ENCODE assay signal across 11 cellular contexts in the genomic region with DNA sequence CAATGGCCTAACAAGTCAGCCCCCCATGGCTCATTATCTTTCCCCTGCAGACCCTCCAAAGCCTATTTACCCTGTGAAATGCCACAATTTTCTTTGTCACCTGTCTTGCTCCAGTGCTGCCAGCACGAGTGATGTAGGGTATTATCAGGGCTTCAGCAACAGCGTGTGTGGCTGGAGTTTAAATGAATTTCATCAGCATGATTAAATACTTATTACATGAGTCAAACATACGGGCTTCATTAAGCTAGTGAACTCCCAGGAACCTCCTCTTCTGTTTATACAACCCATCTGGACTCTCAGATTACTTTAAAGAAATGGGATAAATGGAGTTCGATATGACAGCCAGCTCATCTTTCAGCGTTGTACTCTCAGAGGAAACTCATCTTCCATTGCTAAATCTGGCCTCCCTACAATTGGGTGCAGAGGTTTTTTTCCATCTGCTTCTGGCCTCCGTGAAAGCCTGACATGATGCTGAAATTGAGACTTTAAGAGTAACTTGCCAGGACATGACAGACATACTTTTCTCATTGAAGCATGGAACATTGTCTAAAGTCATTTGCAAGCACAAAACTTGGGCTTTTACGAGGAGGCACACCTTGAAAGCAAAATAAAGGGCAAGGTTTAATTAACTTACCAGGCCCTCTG.
A peak's percentile ranks its signal among the peaks of the same experiment; 100 is the strongest.
DNase-seq lines count a peak whose midpoint lies in the region; ATAC-seq, FAIRE-seq and TF ChIP-seq lines count a peak whose summit lies in the region.
"Had no signal": no experiment of that assay in that cellular context is flagged by ENCODE, and none has a peak within 500 bp of the region (broad histone marks: within the 10 kb centered on the region; RNA-seq: fewer than 3 reads in every experiment).

No MANE protein-coding gene starts in this region.

- peak overlapping the region; percentile 55 for H2AFZ ChIP-seq in endothelial cell of umbilical vein (ENCODE audit: low read depth, low read length)

- H3K27me3 Mint-ChIP-seq in progenitor cell of endocrine pancreas = no peaks in the 10 kb centered on the region
- H3K27me3 Mint-ChIP-seq in activated naive CD4-positive, alpha-beta T cell treated with anti-CD3 and anti-CD28 coated beads for 36 hours (ENCODE audit: low read depth) = no peaks in the 10 kb centered on the region

- H3K27ac Mint-ChIP-seq in progenitor cell of endocrine pancreas = no peak overlapping the region
- H3K27ac Mint-ChIP-seq in activated naive CD4-positive, alpha-beta T cell treated with anti-CD3 and anti-CD28 coated beads for 36 hours = no peak overlapping the region
- H3K27ac Mint-ChIP-seq: CD4-positive, CD25-positive, alpha-beta regulatory T cell had no signal

- H3K36me3 Mint-ChIP-seq in progenitor cell of endocrine pancreas (ENCODE audit: insufficient read depth) = peaks cover 3% of the 10 kb centered on the region
- no peaks in the 10 kb centered on the region for H3K36me3 Mint-ChIP-seq in activated naive CD4-positive, alpha-beta T cell treated with anti-CD3 and anti-CD28 coated beads for 36 hours (ENCODE audit: low read depth)
- H3K36me3 Mint-ChIP-seq: CD4-positive, CD25-positive, alpha-beta regulatory T cell had no signal

- ATAC-seq in HG03135 (IDR thresholded peaks at IDR 0.05; ENCODE audit: unreplicated experiment) = no peak

- no peaks in the 10 kb centered on the region for H4K20me1 ChIP-seq in endothelial cell of umbilical vein (replicated peaks; ENCODE audit: control insufficient read depth, extremely low read depth, insufficient read depth, low read length)

- no peaks in the 10 kb centered on the region for H3K9me1 ChIP-seq in endothelial cell of umbilical vein (replicated peaks; ENCODE audit: control insufficient read depth, extremely low read depth, insufficient read depth, low read length)

- intact Hi-C loops in endothelial cell of umbilical vein (cut with micrococcal nuclease) = no loop called here
- intact Hi-C loops in activated naive CD4-positive, alpha-beta T cell treated with anti-CD3 and anti-CD28 coated beads for 36 hours (cut with micrococcal nuclease) = no loop called here

- H3K27me3 ChIP-seq in AG04450 (ENCODE audit: control insufficient read depth, insufficient read depth, low read length) (no peaks in the 10 kb centered on the region), endothelial cell of umbilical vein (ENCODE audit: control insufficient read depth in 2 of 2, insufficient read depth in 2 of 2, low read length in 2 of 2) (no peaks in the 10 kb centered on the region)

- H3K4me2 ChIP-seq in endothelial cell of umbilical vein (ENCODE audit: insufficient read depth, low read length) = no peak overlapping the region

- H3K36me3 ChIP-seq in endothelial cell of umbilical vein (ENCODE audit: control insufficient read depth in 2 of 2, extremely low read depth in 1 of 2, insufficient read depth in 2 of 2, low read length in 2 of 2) = no peaks in the 10 kb centered on the region

- peaks cover 28% of the 10 kb centered on the region for H3K9me3 Mint-ChIP-seq in progenitor cell of endocrine pancreas (ENCODE audit: low read depth)
- H3K9me3 Mint-ChIP-seq in activated naive CD4-positive, alpha-beta T cell treated with anti-CD3 and anti-CD28 coated beads for 36 hours = peaks cover 22% of the 10 kb centered on the region

- H3K4me3 ChIP-seq in AG04450 (ENCODE audit: low read depth, low read length) (no peak overlapping the region), endothelial cell of umbilical vein (replicated peaks in 1 of 3; ENCODE audit: insufficient read depth in 1 of 3, low read depth in 1 of 3, low read length in 3 of 3) (no peak overlapping the region)

- DNase-seq in AG04450 (ENCODE audit: low read depth, low spot score) (peak; percentile 95), NCI-H2107 treated with DMSO at 0.1 percent for 48 hours (lab: John Stamatoyannopoulos, UW; ENCODE audit: unreplicated experiment) (peak; percentile 100), endothelial cell of umbilical vein (ENCODE audit: low read depth, low spot score) (no peak), myocyte (ENCODE audit: low read depth) (peak; percentile 84), progenitor cell of endocrine pancreas (ENCODE audit: low spot score, unreplicated experiment) (no peak), anterior cingulate cortex (lab: John Stamatoyannopoulos, UW) (no peak)
- no peak for DNase-seq in activated naive CD4-positive, alpha-beta T cell treated with anti-CD3 and anti-CD28 coated beads for 36 hours
- DNase-seq: activated effector memory CD4-positive, alpha-beta T cell treated with Interleukin-2 at 50 U/mL for 16 hours; CD4-positive, CD25-positive, alpha-beta regulatory T cell had no signal

- CTCF ChIA-PET in AG04450 (lab: Charles Lee) (interaction anchor here (1.5 kb wide), 1 partner anchor 108 kb away, joined by 5 read pairs; no protein-coding TSS in a partner anchor), endothelial cell of umbilical vein (lab: Charles Lee) (interaction anchor here (1.2 kb wide), 1 partner anchor 135 kb away, joined by 4 read pairs; no protein-coding TSS in a partner anchor)
- CTCF ChIA-PET in activated naive CD4-positive, alpha-beta T cell treated with anti-CD3 and anti-CD28 coated beads for 36 hours (lab: Charles Lee) = no interaction called here

- H3K79me2 ChIP-seq in endothelial cell of umbilical vein (ENCODE audit: control insufficient read depth, insufficient read depth, low read length) = no peaks in the 10 kb centered on the region

- no peak overlapping the region for H3K9ac ChIP-seq in endothelial cell of umbilical vein (replicated peaks; ENCODE audit: extremely low read depth, insufficient read depth, low read length)

- no TSS peak for BruUV-seq in endothelial cell of umbilical vein (replicated peaks; lab: Mats Ljungman, UMichigan)

- no peak for TF ChIP-seq CTCF in AG04450 (IDR thresholded peaks at IDR 0.05; ENCODE audit: low read depth, low read length)
- TF ChIP-seq CTCF in endothelial cell of umbilical vein (IDR thresholded peaks at IDR 0.05; ENCODE audit: extremely low read depth in 1 of 2, insufficient read depth in 1 of 2, low read depth in 1 of 2, low read length in 2 of 2) = no peak
- no peak for TF ChIP-seq CTCF in progenitor cell of endocrine pancreas (IDR thresholded peaks at IDR 0.05; ENCODE audit: unreplicated experiment)

- FAIRE-seq in endothelial cell of umbilical vein (lab: Jason Lieb, UNC) = peak; percentile 4

- peak overlapping the region; percentile 99 for H3K27ac ChIP-seq in AG04450 (ENCODE audit: low read depth, low read length)
- peak overlapping the region; percentile 8 for H3K27ac ChIP-seq in endothelial cell of umbilical vein (ENCODE audit: insufficient read depth, low read depth, low read length)
- H3K27ac ChIP-seq: HL-60 had no signal

- no peaks in the 10 kb centered on the region for H3K4me1 Mint-ChIP-seq in progenitor cell of endocrine pancreas (ENCODE audit: low read depth)
- peaks cover 4% of the 10 kb centered on the region for H3K4me1 Mint-ChIP-seq in activated naive CD4-positive, alpha-beta T cell treated with anti-CD3 and anti-CD28 coated beads for 36 hours (ENCODE audit: low read depth)
- H3K4me1 Mint-ChIP-seq: CD4-positive, CD25-positive, alpha-beta regulatory T cell had no signal

- dilution Hi-C loops in endothelial cell of umbilical vein (cut with MboI; ENCODE audit: extremely low pct_ligation_motif_present, low sequenced_read_pairs) = no loop called here

- H3K4me3 Mint-ChIP-seq in progenitor cell of endocrine pancreas (ENCODE audit: low read depth) = no peak overlapping the region
- H3K4me3 Mint-ChIP-seq in activated naive CD4-positive, alpha-beta T cell treated with anti-CD3 and anti-CD28 coated beads for 36 hours = no peak overlapping the region
- H3K4me3 Mint-ChIP-seq: CD4-positive, CD25-positive, alpha-beta regulatory T cell had no signal

- TF ChIP-seq POLR2A in endothelial cell of umbilical vein (IDR thresholded peaks at IDR 0.05; ENCODE audit: low read depth, low read length) = no peak

- H3K4me1 ChIP-seq in endothelial cell of umbilical vein (ENCODE audit: control insufficient read depth, extremely low read depth, insufficient read depth, low read length) = peaks cover 28% of the 10 kb centered on the region

- H3K9me3 ChIP-seq in AG04450 (ENCODE audit: control insufficient read depth, insufficient read depth, low read length) (peaks cover 6% of the 10 kb centered on the region), endothelial cell of umbilical vein (replicated peaks; ENCODE audit: control insufficient read depth, insufficient read depth, low read length) (no peaks in the 10 kb centered on the region)

- POLR2A ChIA-PET in AG04450 (lab: Yijun Ruan, JAX) (interaction anchor here (0.7 to 1.7 kb wide), 12 partner anchors 9 to 520 kb away, joined by 3 to 14 read pairs (median 4); a partner anchor contains a TSS), endothelial cell of umbilical vein (lab: Charles Lee) (no interaction called here)

TF ChIP-seq in endothelial cell of umbilical vein, 7 proteins besides CTCF, POLR2A, EP300 and RAD21:
- TF ChIP-seq MYC (IDR thresholded peaks at IDR 0.05; ENCODE audit: low read depth, low read length) (no peak), POLR2AphosphoS5 (IDR thresholded peaks at IDR 0.05; ENCODE audit: insufficient read depth, low read depth, low read length) (no peak), EZH2 (IDR thresholded peaks at IDR 0.05; ENCODE audit: borderline replicate concordance, low read depth, low read length, severe bottlenecking) (no peak), FOS (IDR thresholded peaks at IDR 0.05; ENCODE audit: borderline replicate concordance, insufficient read depth, low read length) (no peak), GATA2 (IDR thresholded peaks at IDR 0.05; ENCODE audit: insufficient read depth, insufficient read length, low read depth, low read length) (no peak), JUN (IDR thresholded peaks at IDR 0.05; ENCODE audit: borderline replicate concordance, insufficient read depth, insufficient read length, low read depth) (no peak)
- TF ChIP-seq, protein P1, sequence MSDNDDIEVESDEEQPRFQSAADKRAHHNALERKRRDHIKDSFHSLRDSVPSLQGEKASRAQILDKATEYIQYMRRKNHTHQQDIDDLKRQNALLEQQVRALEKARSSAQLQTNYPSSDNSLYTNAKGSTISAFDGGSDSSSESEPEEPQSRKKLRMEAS (IDR thresholded peaks at IDR 0.05; ENCODE audit: insufficient read depth, insufficient read length) = no peak

Comparison
In these comparisons a context has a peak if more than half of its experiments do, and no peak if none do; other contexts are left out.
1. DNase-seq: peak in AG04450 (single experiment), NCI-H2107 treated with DMSO at 0.1 percent for 48 hours (single experiment) and myocyte (single experiment); none in endothelial cell of umbilical vein (single experiment), progenitor cell of endocrine pancreas (single experiment), anterior cingulate cortex (0 of 58) and activated naive CD4-positive, alpha-beta T cell treated with anti-CD3 and anti-CD28 coated beads for 36 hours (single experiment).